In the genomic region with DNA sequence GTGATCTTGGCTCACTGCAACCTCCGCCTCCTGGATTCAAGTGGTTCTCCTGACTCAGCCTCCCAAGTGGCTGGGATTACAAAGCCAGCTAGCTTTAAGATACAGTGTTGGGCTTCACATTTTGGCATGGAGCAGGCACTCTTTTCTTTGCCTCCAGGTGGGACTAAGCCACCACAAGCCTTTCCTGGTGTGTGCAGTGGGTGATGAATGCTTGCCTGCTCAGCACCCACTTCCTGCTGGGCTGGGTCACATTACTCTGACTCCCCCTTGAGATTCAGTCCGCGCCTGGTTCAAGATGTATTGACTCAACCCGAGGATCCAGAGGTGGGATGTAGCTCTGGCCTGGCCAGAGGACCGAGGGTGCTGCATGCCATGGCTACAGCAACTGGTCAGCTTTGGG, we compare ENCODE assay signal across 6 cellular contexts. TPM values are rescaled to one million over a fixed set of nuclear protein-coding genes. Genes with fewer than 3 reads are reported as not detected.
"Had no signal": no experiment of that assay in that cellular context is flagged by ENCODE, and none has a peak within 500 bp of the region (broad histone marks: within the 10 kb centered on the region; RNA-seq: fewer than 3 reads in every experiment).

No MANE protein-coding gene starts in this region.

RNA-seq across cellular contexts. Expression of gene FAM90A1, which starts 28.9 kb away (rescaled TPM):
- total RNA-seq: LHCN-M2, MCF 10A, NCI-H460, OCI-LY7, RPMI7951, SK-MEL-5 had no signal
